25 cellular contexts compared by ENCODE assay signal in genomic region chr3:196335469-196335868, GRCh38. TPM values are rescaled to one million over a fixed set of nuclear protein-coding genes. Genes with fewer than 3 reads are reported as not detected.
"Had no signal": no experiment of that assay in that cellular context is flagged by ENCODE, and none has a peak within 500 bp of the region (broad histone marks: within the 10 kb centered on the region; RNA-seq: fewer than 3 reads in every experiment).

No MANE protein-coding gene starts in this region.

- H3K27ac ChIP-seq: foreskin keratinocyte, thyroid gland, upper lobe of right lung had no signal

- H3K36me3 ChIP-seq: thyroid gland, upper lobe of right lung had no signal

- H3K4me3 ChIP-seq: thyroid gland, upper lobe of right lung had no signal

- H3K27me3 ChIP-seq: foreskin keratinocyte, thyroid gland, upper lobe of right lung had no signal

- ATAC-seq: activated T-cell treated with anti-CD3 and anti-CD28 coated beads, Interleukin-2, amount 50 U/mL, for 4 hours; foreskin keratinocyte; left ventricle myocardium superior; upper lobe of right lung; WTC11 had no signal

- H3K27ac Mint-ChIP-seq: activated naive CD8-positive, alpha-beta T cell treated with anti-CD3 and anti-CD28 coated beads for 36 hours; activated T-helper 2 cell treated with anti-CD3 and anti-CD28 coated beads, Interferon-gamma antibody, Interleukin-2, Interleukin-4, amounts not matched to agents 10 μg/mL and 5 μg/mL and 100 μg/mL, durations not matched to agents 14 hours and 24 hours and 36 hours; T-helper 1 cell treated with Interleukin-12 subunit alpha and Interleukin-12 subunit beta and Interleukin-4 antibody, amounts not matched to agents 30 μg/mL and 1 μg/mL, for 36 hours; WTC11 had no signal

- H3K4me1 ChIP-seq: thyroid gland, upper lobe of right lung had no signal

- H3K4me3 Mint-ChIP-seq: activated naive CD8-positive, alpha-beta T cell treated with anti-CD3 and anti-CD28 coated beads for 36 hours; activated T-cell treated with anti-CD3 and anti-CD28 coated beads, Interleukin-2, amount 50 U/mL, for 4 hours; T-helper 1 cell treated with Interleukin-12 subunit alpha and Interleukin-12 subunit beta and Interleukin-4 antibody, amounts not matched to agents 30 μg/mL and 1 μg/mL, for 36 hours; WTC11 had no signal

- H3K36me3 Mint-ChIP-seq: activated naive CD8-positive, alpha-beta T cell treated with anti-CD3 and anti-CD28 coated beads for 36 hours; WTC11 had no signal

- H3K9me3 ChIP-seq: thyroid gland, upper lobe of right lung had no signal

- DNase-seq: activated CD4-positive, alpha-beta T cell treated with anti-CD3 and anti-CD28 coated beads, Interleukin-2, amount 50 U/mL, for 4 hours; activated CD8-positive, alpha-beta memory T cell treated with anti-CD3 and anti-CD28 coated beads for 24 hours; activated CD8-positive, alpha-beta memory T cell treated with anti-CD3 and anti-CD28 coated beads, Interleukin-2, amount 50 U/mL, for 4 hours; activated naive CD4-positive, alpha-beta T cell; activated naive CD8-positive, alpha-beta T cell treated with anti-CD3 and anti-CD28 coated beads for 36 hours; activated T-cell treated with anti-CD3 and anti-CD28 coated beads, Interleukin-2, amount 50 U/mL, for 4 hours; cortex of kidney; erythroblast; left ventricle myocardium superior; occipital lobe; stimulated activated CD4-positive, alpha-beta T cell treated with anti-CD3 and anti-CD28 coated beads, Interleukin-2, amount 100 ng/mL, for 48 hours; stimulated activated CD8-positive, alpha-beta memory T cell treated with anti-CD3 and anti-CD28 coated beads, Interleukin-4, amount 100 ng/mL, for 48 hours; stimulated activated naive CD4-positive, alpha-beta T cell; substantia nigra; T1000; thyroid gland; upper lobe of right lung had no signal

- H3K4me1 Mint-ChIP-seq: activated naive CD8-positive, alpha-beta T cell treated with anti-CD3 and anti-CD28 coated beads for 36 hours; WTC11 had no signal

- H3K9me3 Mint-ChIP-seq: activated naive CD8-positive, alpha-beta T cell treated with anti-CD3 and anti-CD28 coated beads for 36 hours; activated T-cell treated with anti-CD3 and anti-CD28 coated beads, Interleukin-2, amount 50 U/mL, for 4 hours; activated T-helper 2 cell treated with anti-CD3 and anti-CD28 coated beads, Interferon-gamma antibody, Interleukin-2, Interleukin-4, amounts not matched to agents 10 μg/mL and 5 μg/mL and 100 μg/mL, durations not matched to agents 14 hours and 24 hours and 36 hours; T-helper 1 cell treated with Interleukin-12 subunit alpha and Interleukin-12 subunit beta and Interleukin-4 antibody, amounts not matched to agents 30 μg/mL and 1 μg/mL, for 36 hours; WTC11 had no signal

RNA-seq across cellular contexts. Expression of gene TM4SF19, which starts 2.7 kb away (rescaled TPM):
- total RNA-seq: activated naive CD8-positive, alpha-beta T cell treated with anti-CD3 and anti-CD28 coated beads for 36 hours; activated T-cell treated with anti-CD3 and anti-CD28 coated beads, Interleukin-2, amount 50 U/mL, for 4 hours; activated T-helper 2 cell treated with anti-CD3 and anti-CD28 coated beads, Interferon-gamma antibody, Interleukin-2, Interleukin-4, amounts not matched to agents 10 μg/mL and 5 μg/mL and 100 μg/mL, durations not matched to agents 14 hours and 24 hours and 36 hours; cerebellum; left ventricle myocardium superior; occipital lobe; posterior vena cava; renal cortical epithelial cell; WTC11 had no signal
- polyA plus RNA-seq: neural cell had no signal
